In the genomic region with DNA sequence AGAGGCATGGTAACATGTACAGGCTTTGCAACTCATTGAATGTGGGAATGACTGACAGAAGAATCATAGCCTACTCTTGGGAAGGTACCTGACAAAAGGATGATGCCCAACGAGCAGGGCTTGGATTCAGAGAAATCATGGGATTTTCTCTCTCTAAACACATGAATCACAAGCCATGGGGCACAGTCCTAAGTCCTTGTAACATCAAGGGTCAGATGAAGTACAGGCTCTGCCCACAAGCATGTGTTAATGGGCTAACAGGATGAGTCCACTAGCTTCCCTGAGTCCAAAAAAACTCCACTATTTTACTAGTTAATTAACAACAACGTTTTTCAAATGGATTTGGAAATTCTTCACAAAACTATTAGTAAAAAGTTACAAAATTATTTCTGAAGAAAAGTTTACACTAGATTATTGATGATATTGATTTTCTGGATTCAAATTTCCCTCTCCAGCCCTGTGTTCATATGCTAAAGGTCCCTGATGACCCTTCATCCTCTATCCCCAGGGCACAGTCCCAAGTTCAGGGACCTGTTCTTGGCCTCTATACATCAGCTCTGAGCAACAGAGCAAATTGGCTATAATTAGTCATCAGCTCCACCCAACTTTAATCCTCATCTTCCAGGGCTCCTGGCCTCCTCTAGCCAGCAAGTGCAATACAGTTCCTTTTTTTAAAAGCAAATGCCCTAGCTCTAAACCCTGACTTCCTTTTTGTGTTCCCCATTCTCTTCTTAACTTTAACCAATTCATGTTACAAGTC, we compare ENCODE assay signal across 16 cellular contexts.
DNase-seq lines count a peak whose midpoint lies in the region; ATAC-seq and TF ChIP-seq lines count a peak whose summit lies in the region.
"Had no signal": no experiment of that assay in that cellular context is flagged by ENCODE, and none has a peak within 500 bp of the region (broad histone marks: within the 10 kb centered on the region; RNA-seq: fewer than 3 reads in every experiment).

No MANE protein-coding gene starts in this region.

- intact Hi-C loops in upper lobe of right lung (cut with DNase I) (no loop called here), esophagus muscularis mucosa (cut with DNase I) (no loop called here)

- WGBS in esophagus muscularis mucosa, result 63% methylated on average over 2 of the region's 2 CpGs

- ATAC-seq in esophagus mucosa (peak; percentile 84), upper lobe of right lung (peak; percentile 73), GM21360 (IDR thresholded peaks at IDR 0.05; ENCODE audit: unreplicated experiment) (no peak)
- ATAC-seq: activated naive CD8-positive, alpha-beta T cell treated with anti-CD3 and anti-CD28 coated beads, Interleukin-2, amount 50 U/mL, for 24 hours; activated T-helper 17 cell treated with anti-CD3 and anti-CD28 coated beads, Interleukin-2, amount 50 U/mL, for 72 hours; mucosa of descending colon; Panc1; WTC11 had no signal

- TF ChIP-seq EP300 in esophagus muscularis mucosa (IDR thresholded peaks at IDR 0.05), result no peak

- no peak overlapping the region for H3K27ac ChIP-seq in upper lobe of right lung
- peak overlapping the region in 2 of 4 donors; percentile 41 to 63 for H3K27ac ChIP-seq in esophagus muscularis mucosa (replicated peaks in 1 of 4)
- H3K27ac ChIP-seq: cardiac muscle cell had no signal

- H3K4me3 ChIP-seq in upper lobe of right lung (no peak overlapping the region), esophagus muscularis mucosa (no peak overlapping the region)
- H3K4me3 ChIP-seq: BLaER1 treated with 17β-estradiol and CSF1 and Interleukin-3, amounts not matched to agents 10 nM and 100 nM; cardiac muscle cell; mucosa of descending colon had no signal

- TF ChIP-seq CTCF in upper lobe of right lung (IDR thresholded peaks at IDR 0.05) (no peak), esophagus muscularis mucosa (IDR thresholded peaks at IDR 0.05) (no peak)

- TF ChIP-seq POLR2A in esophagus muscularis mucosa (IDR thresholded peaks at IDR 0.05; ENCODE audit: low read depth), result no peak

- in situ Hi-C loops in KBM-7 (cut with MboI; ENCODE audit: low pct_unique_long_range_greater_than_20kb, low sequenced_read_pairs), result no loop called here

- H3K4me1 ChIP-seq in upper lobe of right lung (peaks cover 3% of the 10 kb centered on the region), esophagus muscularis mucosa (peaks cover 18 to 45% (median 44%) of the 10 kb centered on the region in 4 donors)

- H3K9me3 ChIP-seq in upper lobe of right lung (no peaks in the 10 kb centered on the region), esophagus muscularis mucosa (no peaks in the 10 kb centered on the region)
- H3K9me3 ChIP-seq: mucosa of descending colon had no signal

- peak; percentile 75 for DNase-seq in KBM-7
- peak; percentile 38 for DNase-seq in OCI-M1 (lab: John Stamatoyannopoulos, UW)
- no peak for DNase-seq in upper lobe of right lung
- no peak for DNase-seq in esophagus muscularis mucosa (ENCODE audit: extremely low spot score)
- DNase-seq in NCI-H2029 treated with DMSO at 0.1 percent for 48 hours (lab: John Stamatoyannopoulos, UW), result no peak
- DNase-seq: activated naive CD8-positive, alpha-beta T cell treated with anti-CD3 and anti-CD28 coated beads, Interleukin-2, amount 50 U/mL, for 24 hours; mucosa of descending colon; NCI-H187 treated with DMSO at 0.1 percent for 48 hours; NCI-H510A treated with DMSO at 0.1 percent for 48 hours had no signal

- H3K36me3 ChIP-seq in upper lobe of right lung (peaks cover 59% of the 10 kb centered on the region), esophagus muscularis mucosa (peaks cover 0 to 36% (median 8%) of the 10 kb centered on the region in 4 donors)
- H3K36me3 ChIP-seq: cardiac muscle cell had no signal

- no peaks in the 10 kb centered on the region for H3K27me3 ChIP-seq in upper lobe of right lung
- H3K27me3 ChIP-seq in esophagus muscularis mucosa, result no peaks in the 10 kb centered on the region
- H3K27me3 ChIP-seq: BLaER1 treated with 17β-estradiol and CSF1 and Interleukin-3, amounts not matched to agents 10 nM and 100 nM; cardiac muscle cell had no signal

Comparison
In these comparisons a context has a peak if more than half of its experiments do, and no peak if none do; other contexts are left out.
1. DNase-seq: peak in KBM-7 (single experiment) and OCI-M1 (single experiment); none in upper lobe of right lung (single experiment), esophagus muscularis mucosa (single experiment) and NCI-H2029 treated with DMSO at 0.1 percent for 48 hours (single experiment).